ENCODE assay signal across 1 cellular context in the genomic region with DNA sequence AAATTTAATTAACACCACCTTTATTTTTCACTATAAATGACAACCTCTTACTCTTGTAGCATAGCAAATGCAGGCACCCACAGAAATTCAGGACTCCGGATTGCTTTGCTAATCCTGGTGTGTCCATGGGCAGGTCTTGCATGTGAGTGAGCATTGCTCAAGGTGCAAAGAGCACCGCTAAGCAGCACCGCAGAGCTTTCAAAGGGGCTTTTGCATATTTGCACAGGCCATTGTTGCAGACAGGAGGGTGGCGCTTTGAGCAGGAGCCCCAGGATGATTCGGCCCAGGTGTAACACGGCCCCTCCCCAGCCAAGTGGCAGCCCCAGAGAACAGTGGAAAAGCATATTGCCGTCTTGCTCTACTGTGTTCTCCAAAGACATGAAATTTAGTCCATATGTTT.
TF ChIP-seq lines count a peak whose summit lies in the region.

No MANE protein-coding gene starts in this region.

TF ChIP-seq in HepG2, 621 proteins besides CTCF, POLR2A, EP300 and RAD21 (continued from another document and continues in another):
- TF ChIP-seq, protein P1, sequence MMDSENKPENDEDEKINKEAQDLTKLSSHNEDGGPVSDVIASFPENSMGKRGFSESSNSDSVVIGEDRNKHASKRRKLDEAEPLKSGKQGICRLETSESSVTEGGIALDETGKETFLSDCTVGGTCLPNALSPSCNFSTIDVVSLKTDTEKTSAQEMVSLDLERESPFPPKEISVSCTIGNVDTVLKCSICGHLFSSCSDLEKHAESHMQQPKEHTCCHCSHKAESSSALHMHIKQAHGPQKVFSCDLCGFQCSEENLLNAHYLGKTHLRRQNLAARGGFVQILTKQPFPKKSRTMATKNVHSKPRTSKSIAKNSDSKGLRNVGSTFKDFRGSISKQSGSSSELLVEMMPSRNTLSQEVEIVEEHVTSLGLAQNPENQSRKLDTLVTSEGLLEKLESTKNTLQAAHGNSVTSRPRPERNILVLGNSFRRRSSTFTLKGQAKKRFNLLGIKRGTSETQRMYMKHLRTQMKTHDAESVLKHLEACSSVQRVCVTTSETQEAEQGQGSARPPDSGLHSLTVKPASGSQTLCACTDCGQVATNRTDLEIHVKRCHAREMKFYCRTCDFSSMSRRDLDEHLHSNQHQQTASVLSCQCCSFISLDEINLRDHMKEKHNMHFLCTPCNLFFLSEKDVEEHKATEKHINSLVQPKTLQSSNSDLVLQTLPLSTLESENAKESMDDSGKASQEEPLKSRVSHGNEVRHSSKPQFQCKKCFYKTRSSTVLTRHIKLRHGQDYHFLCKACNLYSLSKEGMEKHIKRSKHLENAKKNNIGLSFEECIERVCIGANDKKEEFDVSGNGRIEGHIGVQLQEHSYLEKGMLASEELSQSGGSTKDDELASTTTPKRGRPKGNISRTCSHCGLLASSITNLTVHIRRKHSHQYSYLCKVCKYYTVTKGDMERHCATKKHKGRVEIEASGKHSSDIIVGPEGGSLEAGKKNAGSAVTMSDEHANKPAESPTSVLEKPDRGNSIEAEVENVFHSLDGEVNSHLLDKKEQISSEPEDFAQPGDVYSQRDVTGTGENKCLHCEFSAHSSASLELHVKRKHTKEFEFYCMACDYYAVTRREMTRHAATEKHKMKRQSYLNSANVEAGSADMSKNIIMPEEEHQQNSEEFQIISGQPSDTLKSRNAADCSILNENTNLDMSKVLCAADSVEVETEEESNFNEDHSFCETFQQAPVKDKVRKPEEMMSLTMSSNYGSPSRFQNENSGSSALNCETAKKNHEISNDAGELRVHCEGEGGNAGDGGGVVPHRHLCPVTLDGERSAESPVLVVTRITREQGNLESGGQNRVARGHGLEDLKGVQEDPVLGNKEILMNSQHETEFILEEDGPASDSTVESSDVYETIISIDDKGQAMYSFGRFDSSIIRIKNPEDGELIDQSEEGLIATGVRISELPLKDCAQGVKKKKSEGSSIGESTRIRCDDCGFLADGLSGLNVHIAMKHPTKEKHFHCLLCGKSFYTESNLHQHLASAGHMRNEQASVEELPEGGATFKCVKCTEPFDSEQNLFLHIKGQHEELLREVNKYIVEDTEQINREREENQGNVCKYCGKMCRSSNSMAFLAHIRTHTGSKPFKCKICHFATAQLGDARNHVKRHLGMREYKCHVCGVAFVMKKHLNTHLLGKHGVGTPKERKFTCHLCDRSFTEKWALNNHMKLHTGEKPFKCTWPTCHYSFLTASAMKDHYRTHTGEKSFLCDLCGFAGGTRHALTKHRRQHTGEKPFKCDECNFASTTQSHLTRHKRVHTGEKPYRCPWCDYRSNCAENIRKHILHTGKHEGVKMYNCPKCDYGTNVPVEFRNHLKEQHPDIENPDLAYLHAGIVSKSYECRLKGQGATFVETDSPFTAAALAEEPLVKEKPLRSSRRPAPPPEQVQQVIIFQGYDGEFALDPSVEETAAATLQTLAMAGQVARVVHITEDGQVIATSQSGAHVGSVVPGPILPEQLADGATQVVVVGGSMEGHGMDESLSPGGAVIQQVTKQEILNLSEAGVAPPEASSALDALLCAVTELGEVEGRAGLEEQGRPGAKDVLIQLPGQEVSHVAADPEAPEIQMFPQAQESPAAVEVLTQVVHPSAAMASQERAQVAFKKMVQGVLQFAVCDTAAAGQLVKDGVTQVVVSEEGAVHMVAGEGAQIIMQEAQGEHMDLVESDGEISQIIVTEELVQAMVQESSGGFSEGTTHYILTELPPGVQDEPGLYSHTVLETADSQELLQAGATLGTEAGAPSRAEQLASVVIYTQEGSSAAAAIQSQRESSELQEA (CRISPR knock-in tag; IDR thresholded peaks at IDR 0.05; ENCODE audit: not compliant biosample characterization): no peak
- TF ChIP-seq MAX (IDR thresholded peaks at IDR 0.05) (peak; percentile 57; the same call in 1 of the 2 replicates), NFKBIZ (CRISPR knock-in tag; IDR thresholded peaks at IDR 0.05) (peak; percentile 45; the same call in 1 of the 2 replicates), SALL1 (CRISPR knock-in tag; IDR thresholded peaks at IDR 0.05) (peak; percentile 96), KDM1A (CRISPR knock-in tag; IDR thresholded peaks at IDR 0.05) (0 out of 2 replicates have a peak, but pooled peaks have one; percentile 25), ZNF263 (CRISPR knock-in tag; IDR thresholded peaks at IDR 0.05) (peak; percentile 60), MLX (CRISPR knock-in tag; IDR thresholded peaks at IDR 0.05) (peak; percentile 38; the same call in 1 of the 2 replicates), ZNF121 (CRISPR knock-in tag; IDR thresholded peaks at IDR 0.05) (peak; percentile 95), CBX5 (CRISPR knock-in tag; IDR thresholded peaks at IDR 0.05; ENCODE audit: borderline replicate concordance) (peak; percentile 67; the same call in 1 of the 2 replicates), MEIS2 (CRISPR knock-in tag; IDR thresholded peaks at IDR 0.05) (peak; percentile 58; the same call in 1 of the 2 replicates), KLF9 (CRISPR knock-in tag; IDR thresholded peaks at IDR 0.05; ENCODE audit: low read depth) (no peak), IRF2 (CRISPR knock-in tag; IDR thresholded peaks at IDR 0.05) (0 out of 2 replicates have a peak, but pooled peaks have one; percentile 49), ZNF740 (CRISPR knock-in tag; IDR thresholded peaks at IDR 0.05) (no peak), ZBTB38 (CRISPR knock-in tag; IDR thresholded peaks at IDR 0.05) (no peak), POLR2AphosphoS2 (IDR thresholded peaks at IDR 0.05; ENCODE audit: low read depth, low read length) (no peak), GFI1 (CRISPR knock-in tag; IDR thresholded peaks at IDR 0.05; ENCODE audit: borderline replicate concordance) (peak; percentile 84), RNF2 (conservative IDR thresholded peaks at IDR 0.05; ENCODE audit: low read depth) (no peak), NFIC (IDR thresholded peaks at IDR 0.05; ENCODE audit: low read length) (no peak), ZNF572 (CRISPR knock-in tag; IDR thresholded peaks at IDR 0.05) (no peak), MED8 (CRISPR knock-in tag; IDR thresholded peaks at IDR 0.05; ENCODE audit: insufficient replicate concordance) (no peak), ETV5 (CRISPR knock-in tag; IDR thresholded peaks at IDR 0.05; ENCODE audit: borderline replicate concordance) (no peak), YEATS4 (CRISPR knock-in tag; IDR thresholded peaks at IDR 0.05; ENCODE audit: borderline replicate concordance) (peak; percentile 81), MIER2 (CRISPR knock-in tag; IDR thresholded peaks at IDR 0.05) (0 out of 2 replicates have a peak, but pooled peaks have one; percentile 36), ZNF343 (CRISPR knock-in tag; IDR thresholded peaks at IDR 0.05) (no peak), KDM3A (CRISPR knock-in tag; IDR thresholded peaks at IDR 0.05; ENCODE audit: low read depth) (no peak), PTBP1 (IDR thresholded peaks at IDR 0.05; ENCODE audit: low read depth, low read length, poor library complexity, severe bottlenecking) (no peak), FOXO1 (CRISPR knock-in tag; IDR thresholded peaks at IDR 0.05) (peak; percentile 62; the same call in 1 of the 2 replicates), ZNF629 (CRISPR knock-in tag; conservative IDR thresholded peaks at IDR 0.05) (peak; percentile 48), NFE2 (CRISPR knock-in tag; IDR thresholded peaks at IDR 0.05) (no peak), FOXP1 (IDR thresholded peaks at IDR 0.05) (no peak), FOXP1 (CRISPR knock-in tag; IDR thresholded peaks at IDR 0.05) (peak; percentile 64; the same call in 1 of the 2 replicates), ZNF777 (CRISPR knock-in tag; IDR thresholded peaks at IDR 0.05) (peak; percentile 28; the same call in 1 of the 2 replicates), ZNF772 (CRISPR knock-in tag; IDR thresholded peaks at IDR 0.05) (peak; percentile 62; the same call in 1 of the 2 replicates), HMG20B (CRISPR knock-in tag; conservative IDR thresholded peaks at IDR 0.05) (peak; percentile 69; the same call in 1 of the 2 replicates), NCOA2 (CRISPR knock-in tag; IDR thresholded peaks at IDR 0.05) (peak; percentile 59; the same call in 1 of the 2 replicates), ZNF563 (CRISPR knock-in tag; IDR thresholded peaks at IDR 0.05) (no peak)
- TF ChIP-seq, protein P2, sequence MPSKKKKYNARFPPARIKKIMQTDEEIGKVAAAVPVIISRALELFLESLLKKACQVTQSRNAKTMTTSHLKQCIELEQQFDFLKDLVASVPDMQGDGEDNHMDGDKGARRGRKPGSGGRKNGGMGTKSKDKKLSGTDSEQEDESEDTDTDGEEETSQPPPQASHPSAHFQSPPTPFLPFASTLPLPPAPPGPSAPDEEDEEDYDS (CRISPR knock-in tag; IDR thresholded peaks at IDR 0.05): no peak
- TF ChIP-seq, protein P3, sequence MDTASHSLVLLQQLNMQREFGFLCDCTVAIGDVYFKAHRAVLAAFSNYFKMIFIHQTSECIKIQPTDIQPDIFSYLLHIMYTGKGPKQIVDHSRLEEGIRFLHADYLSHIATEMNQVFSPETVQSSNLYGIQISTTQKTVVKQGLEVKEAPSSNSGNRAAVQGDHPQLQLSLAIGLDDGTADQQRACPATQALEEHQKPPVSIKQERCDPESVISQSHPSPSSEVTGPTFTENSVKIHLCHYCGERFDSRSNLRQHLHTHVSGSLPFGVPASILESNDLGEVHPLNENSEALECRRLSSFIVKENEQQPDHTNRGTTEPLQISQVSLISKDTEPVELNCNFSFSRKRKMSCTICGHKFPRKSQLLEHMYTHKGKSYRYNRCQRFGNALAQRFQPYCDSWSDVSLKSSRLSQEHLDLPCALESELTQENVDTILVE (CRISPR knock-in tag; IDR thresholded peaks at IDR 0.05): no peak
- TF ChIP-seq, protein P4, sequence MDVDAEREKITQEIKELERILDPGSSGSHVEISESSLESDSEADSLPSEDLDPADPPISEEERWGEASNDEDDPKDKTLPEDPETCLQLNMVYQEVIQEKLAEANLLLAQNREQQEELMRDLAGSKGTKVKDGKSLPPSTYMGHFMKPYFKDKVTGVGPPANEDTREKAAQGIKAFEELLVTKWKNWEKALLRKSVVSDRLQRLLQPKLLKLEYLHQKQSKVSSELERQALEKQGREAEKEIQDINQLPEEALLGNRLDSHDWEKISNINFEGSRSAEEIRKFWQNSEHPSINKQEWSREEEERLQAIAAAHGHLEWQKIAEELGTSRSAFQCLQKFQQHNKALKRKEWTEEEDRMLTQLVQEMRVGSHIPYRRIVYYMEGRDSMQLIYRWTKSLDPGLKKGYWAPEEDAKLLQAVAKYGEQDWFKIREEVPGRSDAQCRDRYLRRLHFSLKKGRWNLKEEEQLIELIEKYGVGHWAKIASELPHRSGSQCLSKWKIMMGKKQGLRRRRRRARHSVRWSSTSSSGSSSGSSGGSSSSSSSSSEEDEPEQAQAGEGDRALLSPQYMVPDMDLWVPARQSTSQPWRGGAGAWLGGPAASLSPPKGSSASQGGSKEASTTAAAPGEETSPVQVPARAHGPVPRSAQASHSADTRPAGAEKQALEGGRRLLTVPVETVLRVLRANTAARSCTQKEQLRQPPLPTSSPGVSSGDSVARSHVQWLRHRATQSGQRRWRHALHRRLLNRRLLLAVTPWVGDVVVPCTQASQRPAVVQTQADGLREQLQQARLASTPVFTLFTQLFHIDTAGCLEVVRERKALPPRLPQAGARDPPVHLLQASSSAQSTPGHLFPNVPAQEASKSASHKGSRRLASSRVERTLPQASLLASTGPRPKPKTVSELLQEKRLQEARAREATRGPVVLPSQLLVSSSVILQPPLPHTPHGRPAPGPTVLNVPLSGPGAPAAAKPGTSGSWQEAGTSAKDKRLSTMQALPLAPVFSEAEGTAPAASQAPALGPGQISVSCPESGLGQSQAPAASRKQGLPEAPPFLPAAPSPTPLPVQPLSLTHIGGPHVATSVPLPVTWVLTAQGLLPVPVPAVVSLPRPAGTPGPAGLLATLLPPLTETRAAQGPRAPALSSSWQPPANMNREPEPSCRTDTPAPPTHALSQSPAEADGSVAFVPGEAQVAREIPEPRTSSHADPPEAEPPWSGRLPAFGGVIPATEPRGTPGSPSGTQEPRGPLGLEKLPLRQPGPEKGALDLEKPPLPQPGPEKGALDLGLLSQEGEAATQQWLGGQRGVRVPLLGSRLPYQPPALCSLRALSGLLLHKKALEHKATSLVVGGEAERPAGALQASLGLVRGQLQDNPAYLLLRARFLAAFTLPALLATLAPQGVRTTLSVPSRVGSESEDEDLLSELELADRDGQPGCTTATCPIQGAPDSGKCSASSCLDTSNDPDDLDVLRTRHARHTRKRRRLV (CRISPR knock-in tag; IDR thresholded peaks at IDR 0.05): no peak
- TF ChIP-seq, protein P5, sequence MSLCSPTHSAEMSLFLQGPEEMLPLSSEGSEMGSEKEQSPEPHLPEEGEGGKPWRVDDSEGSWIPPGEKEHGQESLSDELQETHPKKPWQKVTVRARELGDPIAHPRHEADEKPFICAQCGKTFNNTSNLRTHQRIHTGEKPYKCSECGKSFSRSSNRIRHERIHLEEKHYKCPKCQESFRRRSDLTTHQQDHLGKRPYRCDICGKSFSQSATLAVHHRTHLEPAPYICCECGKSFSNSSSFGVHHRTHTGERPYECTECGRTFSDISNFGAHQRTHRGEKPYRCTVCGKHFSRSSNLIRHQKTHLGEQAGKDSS (CRISPR knock-in tag; IDR thresholded peaks at IDR 0.05; ENCODE audit: borderline replicate concordance, low read depth): no peak
- TF ChIP-seq, protein P6, sequence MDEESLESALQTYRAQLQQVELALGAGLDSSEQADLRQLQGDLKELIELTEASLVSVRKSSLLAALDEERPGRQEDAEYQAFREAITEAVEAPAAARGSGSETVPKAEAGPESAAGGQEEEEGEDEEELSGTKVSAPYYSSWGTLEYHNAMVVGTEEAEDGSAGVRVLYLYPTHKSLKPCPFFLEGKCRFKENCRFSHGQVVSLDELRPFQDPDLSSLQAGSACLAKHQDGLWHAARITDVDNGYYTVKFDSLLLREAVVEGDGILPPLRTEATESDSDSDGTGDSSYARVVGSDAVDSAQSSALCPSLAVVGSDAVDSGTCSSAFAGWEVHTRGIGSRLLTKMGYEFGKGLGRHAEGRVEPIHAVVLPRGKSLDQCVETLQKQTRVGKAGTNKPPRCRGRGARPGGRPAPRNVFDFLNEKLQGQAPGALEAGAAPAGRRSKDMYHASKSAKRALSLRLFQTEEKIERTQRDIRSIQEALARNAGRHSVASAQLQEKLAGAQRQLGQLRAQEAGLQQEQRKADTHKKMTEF (CRISPR knock-in tag; IDR thresholded peaks at IDR 0.05): peak; percentile 40; the same call in 1 of the 2 replicates
- TF ChIP-seq, protein P7, sequence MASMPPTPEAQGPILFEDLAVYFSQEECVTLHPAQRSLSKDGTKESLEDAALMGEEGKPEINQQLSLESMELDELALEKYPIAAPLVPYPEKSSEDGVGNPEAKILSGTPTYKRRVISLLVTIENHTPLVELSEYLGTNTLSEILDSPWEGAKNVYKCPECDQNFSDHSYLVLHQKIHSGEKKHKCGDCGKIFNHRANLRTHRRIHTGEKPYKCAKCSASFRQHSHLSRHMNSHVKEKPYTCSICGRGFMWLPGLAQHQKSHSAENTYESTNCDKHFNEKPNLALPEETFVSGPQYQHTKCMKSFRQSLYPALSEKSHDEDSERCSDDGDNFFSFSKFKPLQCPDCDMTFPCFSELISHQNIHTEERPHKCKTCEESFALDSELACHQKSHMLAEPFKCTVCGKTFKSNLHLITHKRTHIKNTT (CRISPR knock-in tag; IDR thresholded peaks at IDR 0.05): no peak
